1 cellular context compared by ENCODE assay signal in genomic region chr20:25103526-25103925, GRCh38.
TF ChIP-seq lines count a peak whose summit lies in the region.

No MANE protein-coding gene starts in this region.

TF ChIP-seq in HepG2, 621 proteins besides CTCF, POLR2A, EP300 and RAD21:
- no peak for TF ChIP-seq SOX5 (CRISPR knock-in tag; IDR thresholded peaks at IDR 0.05; ENCODE audit: borderline replicate concordance)
- TF ChIP-seq ZNF414 (CRISPR knock-in tag; IDR thresholded peaks at IDR 0.05): 0 out of 2 replicates have a peak, but pooled peaks have one; percentile 47
